10 cellular contexts compared by ENCODE assay signal in the genomic region with DNA sequence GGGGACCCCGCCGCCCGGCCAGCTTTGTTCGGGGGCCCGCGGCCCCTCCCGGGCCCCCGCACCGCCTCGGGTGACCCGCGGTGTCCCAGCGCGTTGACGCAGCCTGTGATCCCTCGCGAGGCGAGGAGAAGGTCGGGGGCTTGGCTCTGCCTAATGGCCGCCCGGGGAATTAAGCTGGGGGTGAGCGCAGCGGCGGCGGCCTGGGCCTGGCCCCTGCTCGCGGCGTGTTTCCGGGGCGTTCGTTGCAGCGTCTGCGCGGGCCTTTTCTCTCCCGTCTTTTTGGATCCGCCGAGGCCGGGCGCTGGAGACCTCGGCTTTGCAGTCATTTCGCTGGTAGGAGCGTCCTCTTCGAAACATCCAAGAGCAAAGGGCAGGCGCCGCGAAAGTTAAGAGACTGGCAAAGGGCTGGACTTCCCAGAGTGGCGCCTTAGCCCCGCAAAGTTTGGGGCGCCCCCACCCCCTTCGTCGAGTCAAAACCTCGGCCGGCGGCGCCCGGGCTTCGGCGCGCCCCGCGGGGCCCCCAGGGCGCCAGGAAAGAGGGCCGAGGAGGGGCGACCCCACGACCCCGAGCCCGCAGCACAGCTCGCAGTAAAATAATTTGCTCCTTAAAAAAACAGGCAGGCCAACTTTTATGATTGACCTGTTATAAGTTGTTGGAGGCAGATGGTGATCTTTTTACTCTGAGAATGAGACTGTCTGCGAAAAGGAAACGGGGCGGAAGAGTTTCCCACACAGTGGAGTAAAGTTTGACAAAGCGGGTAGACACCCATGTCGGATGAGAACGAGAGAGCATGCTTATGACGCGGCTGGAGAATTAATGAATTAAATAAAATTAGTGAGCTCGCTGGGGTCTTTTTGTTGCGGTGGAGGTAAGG. TPM values are rescaled to one million over a fixed set of nuclear protein-coding genes. Genes with fewer than 3 reads are reported as not detected.
DNase-seq lines count a peak whose midpoint lies in the region; ATAC-seq, FAIRE-seq and TF ChIP-seq lines count a peak whose summit lies in the region.
"Had no signal": no experiment of that assay in that cellular context is flagged by ENCODE, and none has a peak within 500 bp of the region (broad histone marks: within the 10 kb centered on the region; RNA-seq: fewer than 3 reads in every experiment).

No MANE protein-coding gene starts in this region.

- H3K27me3 ChIP-seq in RWPE2 (ENCODE audit: insufficient read depth, poor library complexity, severe bottlenecking) = peaks cover 62% of the 10 kb centered on the region
- H3K27me3 ChIP-seq in small intestine (ENCODE audit: control insufficient read depth in 2 of 2, insufficient read depth in 2 of 2, low read length in 2 of 2) = peaks cover 23 to 43% of the 10 kb centered on the region in 2 donors

- no peak overlapping the region for H3K4me3 ChIP-seq in RWPE2 (ENCODE audit: severe bottlenecking)
- no peak overlapping the region for H3K4me3 ChIP-seq in small intestine (ENCODE audit: low read depth in 1 of 2, low read length in 2 of 2)

- ATAC-seq in RWPE2 (ENCODE audit: low read depth) = no peak
- ATAC-seq in HG03159 (IDR thresholded peaks at IDR 0.05; ENCODE audit: unreplicated experiment) = no peak
- ATAC-seq in GM18861 (IDR thresholded peaks at IDR 0.05; ENCODE audit: unreplicated experiment) = no peak

- no peaks in the 10 kb centered on the region for H3K4me1 ChIP-seq in RWPE2 (ENCODE audit: insufficient read depth, poor library complexity, severe bottlenecking)
- no peaks in the 10 kb centered on the region for H3K4me1 ChIP-seq in small intestine (ENCODE audit: control insufficient read depth in 2 of 2, insufficient read depth in 1 of 2, low read depth in 1 of 2, low read length in 1 of 2)

- H3K27ac ChIP-seq in RWPE2 (ENCODE audit: poor library complexity, severe bottlenecking) (no peak overlapping the region), small intestine (ENCODE audit: low read depth in 1 of 2, low read length in 1 of 2) (no peak overlapping the region)

- H3K9me3 ChIP-seq in RWPE2 (ENCODE audit: severe bottlenecking) (no peaks in the 10 kb centered on the region), small intestine (ENCODE audit: control insufficient read depth, low read depth) (no peaks in the 10 kb centered on the region)

- WGBS in small intestine, 3 donors = 4 to 10% (median 8%) methylated on average over 75 to 78 of the region's 78 CpGs

- intact Hi-C loops in posterior vena cava (cut with DNase I) = no loop called here

- H3K36me3 ChIP-seq in RWPE2 (ENCODE audit: low read depth) = no peaks in the 10 kb centered on the region
- no peaks in the 10 kb centered on the region for H3K36me3 ChIP-seq in small intestine (ENCODE audit: control insufficient read depth in 2 of 2, insufficient read depth in 2 of 2, low read length in 2 of 2)

- no peak for TF ChIP-seq CTCF in RWPE2 (IDR thresholded peaks at IDR 0.05; ENCODE audit: poor library complexity, severe bottlenecking)

- DNase-seq in DMS79 treated with DMSO at 0.1 percent for 48 hours (lab: John Stamatoyannopoulos, UW) (peak; percentile 11), DMS79 (lab: John Stamatoyannopoulos, UW) (no peak), RWPE2 (ENCODE audit: low spot score) (peak; percentile 33), foreskin melanocyte (peak; percentile 32), posterior vena cava (ENCODE audit: low spot score) (peak; percentile 73), small intestine (no peak)

- no peak for FAIRE-seq in small intestine (lab: Jason Lieb, UNC)
- FAIRE-seq: A204.1, islet of Langerhans had no signal

RNA-seq across cellular contexts. Expression of gene SALL3, which starts 1.4 kb away (rescaled TPM):
- total RNA-seq in posterior vena cava = not detected
- polyA plus RNA-seq in small intestine = under 1 TPM in 1 of 3 donors, not detected in 2; 0.01 TPM

Comparison
In these comparisons a context has a peak if more than half of its experiments do, and no peak if none do; other contexts are left out.
1. DNase-seq: peak in DMS79 treated with DMSO at 0.1 percent for 48 hours (single experiment), RWPE2 (single experiment), foreskin melanocyte (single experiment) and posterior vena cava (single experiment); none in DMS79 (single experiment) and small intestine (single experiment).